ENCODE assay signal across 1 cellular context in genomic region chr2:25375371-25375988, GRCh38.
TF ChIP-seq lines count a peak whose summit lies in the region.

No MANE protein-coding gene starts in this region.

TF ChIP-seq in HepG2, 621 proteins besides CTCF, POLR2A, EP300 and RAD21 (continued from another document):
- no peak for TF ChIP-seq BATF2 (CRISPR knock-in tag; IDR thresholded peaks at IDR 0.05)
- TF ChIP-seq ZBTB42 (CRISPR knock-in tag; IDR thresholded peaks at IDR 0.05) = no peak
- 0 out of 2 replicates have a peak, but pooled peaks have one; percentile 8 for TF ChIP-seq ZNF263 (CRISPR knock-in tag; IDR thresholded peaks at IDR 0.05)
- TF ChIP-seq ZNF512 (CRISPR knock-in tag; IDR thresholded peaks at IDR 0.05) = no peak
- TF ChIP-seq MTERF4 (CRISPR knock-in tag; IDR thresholded peaks at IDR 0.05) = no peak
- TF ChIP-seq HDAC1 (CRISPR knock-in tag; IDR thresholded peaks at IDR 0.05) = no peak
- TF ChIP-seq ZNF180 (CRISPR knock-in tag; IDR thresholded peaks at IDR 0.05; ENCODE audit: borderline replicate concordance, low read depth) = no peak
- TF ChIP-seq GRHL1 (CRISPR knock-in tag; conservative IDR thresholded peaks at IDR 0.05) = no peak
- TF ChIP-seq KAT2B (IDR thresholded peaks at IDR 0.05; ENCODE audit: borderline replicate concordance, low read depth, low read length) = no peak
- TF ChIP-seq NFATC3 (CRISPR knock-in tag; IDR thresholded peaks at IDR 0.05) = no peak
- TF ChIP-seq PAX8 (CRISPR knock-in tag; IDR thresholded peaks at IDR 0.05; ENCODE audit: borderline replicate concordance) = no peak
- no peak for TF ChIP-seq HOXA3 (CRISPR knock-in tag; IDR thresholded peaks at IDR 0.05)
- 0 out of 2 replicates have a peak, but pooled peaks have one; percentile 48 for TF ChIP-seq CAMTA2 (CRISPR knock-in tag; IDR thresholded peaks at IDR 0.05; ENCODE audit: borderline replicate concordance)
- 0 out of 2 replicates have a peak, but pooled peaks have one; percentile 2 for TF ChIP-seq NRL (CRISPR knock-in tag; IDR thresholded peaks at IDR 0.05; ENCODE audit: borderline replicate concordance)
- peak; percentile 42; the same call in 1 of the 2 replicates for TF ChIP-seq HIVEP1 (CRISPR knock-in tag; IDR thresholded peaks at IDR 0.05)
